ENCODE assay signal across 14 cellular contexts in the genomic region with DNA sequence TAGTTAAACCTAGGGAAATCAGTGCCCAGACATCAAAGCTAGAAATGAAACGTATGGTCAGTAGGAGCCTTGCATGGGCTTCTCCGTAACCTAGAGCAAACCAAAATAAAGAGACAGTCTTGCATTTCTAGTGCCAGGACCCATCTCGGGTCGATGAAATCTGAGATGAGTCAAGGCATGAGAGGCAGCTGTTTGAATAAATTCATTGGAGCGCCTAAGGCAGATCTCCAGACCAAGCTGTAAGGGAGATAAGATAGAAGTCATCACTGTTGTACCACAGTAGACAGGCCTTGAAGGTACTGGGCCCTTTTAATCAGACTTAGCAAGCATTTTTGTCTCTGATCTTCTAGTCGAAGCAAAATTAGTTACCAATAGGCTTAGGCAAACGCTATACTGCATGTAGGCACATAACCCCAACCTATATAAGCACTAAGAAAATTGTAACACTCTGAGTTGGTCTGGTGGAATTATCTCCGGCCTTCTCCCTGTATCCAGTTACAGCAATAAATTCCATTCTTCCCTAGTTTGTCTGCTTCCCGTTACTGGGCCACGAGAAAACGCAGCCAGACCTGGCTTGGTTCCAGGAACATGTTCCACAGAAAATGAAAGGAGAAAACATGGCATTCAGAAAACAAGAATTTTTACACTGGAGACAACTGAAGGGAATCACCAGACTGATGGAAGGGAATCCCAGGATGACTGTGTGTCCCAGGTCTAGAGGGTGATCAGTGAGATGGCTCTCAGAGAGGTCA. TPM values are rescaled to one million over a fixed set of nuclear protein-coding genes. Genes with fewer than 3 reads are reported as not detected.
DNase-seq lines count a peak whose midpoint lies in the region; ATAC-seq, FAIRE-seq and TF ChIP-seq lines count a peak whose summit lies in the region.
"Had no signal": no experiment of that assay in that cellular context is flagged by ENCODE, and none has a peak within 500 bp of the region (broad histone marks: within the 10 kb centered on the region; RNA-seq: fewer than 3 reads in every experiment).

No MANE protein-coding gene starts in this region.

- no peak overlapping the region for H3K4me3 Mint-ChIP-seq in CD14-positive monocyte
- H3K4me3 Mint-ChIP-seq in activated T-cell treated with anti-CD3 and anti-CD28 coated beads, Interleukin-2, amount 50 U/mL, for 24 hours: no peak overlapping the region
- H3K4me3 Mint-ChIP-seq: activated T-cell treated with anti-CD3 and anti-CD28 coated beads, Interleukin-2, amount 50 U/mL, for 4 hours; T-cell had no signal

- intact Hi-C loops in HepG2 (cut with micrococcal nuclease; ENCODE audit: unreplicated experiment): no loop called here
- intact Hi-C loops in CD14-positive monocyte (cut with micrococcal nuclease): no loop called here

- H3K36me3 Mint-ChIP-seq in CD14-positive monocyte: no peaks in the 10 kb centered on the region
- H3K36me3 Mint-ChIP-seq in activated T-cell treated with anti-CD3 and anti-CD28 coated beads, Interleukin-2, amount 50 U/mL, for 24 hours (ENCODE audit: low read depth): no peaks in the 10 kb centered on the region
- H3K36me3 Mint-ChIP-seq: T-cell had no signal

- no peaks in the 10 kb centered on the region for H3K79me2 ChIP-seq in HepG2 (ENCODE audit: insufficient read depth, low read length)

- H3K4me3 ChIP-seq in HEK293 (ENCODE audit: low read depth, low read length): no peak overlapping the region
- H3K4me3 ChIP-seq in brain microvascular endothelial cell (ENCODE audit: low read depth, low read length): no peak overlapping the region
- H3K4me3 ChIP-seq in HepG2 (replicated peaks in 1 of 3; ENCODE audit: insufficient read depth in 1 of 3, low read depth in 2 of 3, low read length in 3 of 3): no peak overlapping the region
- H3K4me3 ChIP-seq in stomach smooth muscle (ENCODE audit: low read length in 2 of 2): peak overlapping the region in 1 of 2 donors; percentile 22

- 0 out of 2 replicates have a peak, but pooled peaks cover 3% of the 10 kb centered on the region for H3K4me1 ChIP-seq in HEK293 (ENCODE audit: control insufficient read depth, insufficient read depth, low read length)
- H3K4me1 ChIP-seq in HepG2 (ENCODE audit: insufficient read depth, low read length): peaks cover 36% of the 10 kb centered on the region
- peaks cover 12% of the 10 kb centered on the region for H3K4me1 ChIP-seq in stomach smooth muscle (ENCODE audit: control insufficient read depth, insufficient read depth, low read length)

- no peaks in the 10 kb centered on the region for H4K20me1 ChIP-seq in HepG2 (ENCODE audit: insufficient read depth, low read length)

- TF ChIP-seq EP300 in HepG2 (IDR thresholded peaks at IDR 0.05; ENCODE audit: low read depth in 2 of 2, low read length in 2 of 2) (no peak), HepG2 (CRISPR knock-in tag; IDR thresholded peaks at IDR 0.05; ENCODE audit: borderline replicate concordance) (no peak)

- CTCF ChIA-PET in HEK293 (lab: Yijun Ruan, JAX) (interaction anchor here (0.7 to 1.0 kb wide), 3 partner anchors 17 to 831 kb away, joined by 3 to 5 read pairs (median 4); no protein-coding TSS in a partner anchor), HepG2 (lab: Yijun Ruan, JAX; ENCODE audit: low intra/inter-chr PET ratio, low total read pairs) (no interaction called here)

- BruUV-seq in HepG2 (replicated peaks; lab: Mats Ljungman, UMichigan): no TSS peak

- H3K36me3 ChIP-seq in HEK293 (ENCODE audit: control insufficient read depth in 2 of 2, insufficient read depth in 1 of 2, low read length in 2 of 2) (no peaks in the 10 kb centered on the region), brain microvascular endothelial cell (replicated peaks) (no peaks in the 10 kb centered on the region), HepG2 (replicated peaks in 1 of 2; ENCODE audit: control insufficient read depth in 1 of 2, insufficient read depth in 2 of 2, low read length in 2 of 2) (no peaks in the 10 kb centered on the region), stomach smooth muscle (ENCODE audit: control insufficient read depth in 2 of 2, insufficient read depth in 2 of 2, low read length in 2 of 2) (no peaks in the 10 kb centered on the region)

- H3K9me3 Mint-ChIP-seq in CD14-positive monocyte: peaks cover 0 to 6% (median 2%) of the 10 kb centered on the region in 7 donors
- H3K9me3 Mint-ChIP-seq in activated T-cell treated with anti-CD3 and anti-CD28 coated beads, Interleukin-2, amount 50 U/mL, for 24 hours: peaks cover 3% of the 10 kb centered on the region

- H3K27ac ChIP-seq in HEK293 (ENCODE audit: extremely low read depth, low read depth, low read length) (peak overlapping the region; percentile 17; the same call in 1 of the 2 replicates), brain microvascular endothelial cell (peak overlapping the region; percentile 75), HepG2 (ENCODE audit: extremely low read length, insufficient read depth, low read length) (no peak overlapping the region), stomach smooth muscle (ENCODE audit: low read length) (peak overlapping the region; percentile 53)

- peak overlapping the region; percentile 49 for H3K4me2 ChIP-seq in HepG2 (ENCODE audit: low read depth, low read length)

- 19% methylated on average over 11 of the region's 11 CpGs for WGBS in HepG2 (ENCODE audit: low lambda C conversion rate)

- TF ChIP-seq RAD21 in HepG2 (CRISPR knock-in tag; IDR thresholded peaks at IDR 0.05): no peak

- TF ChIP-seq POLR2A in HepG2 (IDR thresholded peaks at IDR 0.05; ENCODE audit: insufficient read depth in 1 of 2, low read depth in 2 of 2, low read length in 2 of 2): no peak

- POLR2A ChIA-PET in HEK293 (lab: Yijun Ruan, JAX) (interaction anchor here (1.0 kb wide), 1 partner anchor 20 kb away, joined by 3 read pairs; no protein-coding TSS in a partner anchor), HepG2 (lab: Yijun Ruan, JAX) (interaction anchor here (1.8 kb wide), 1 partner anchor 21 kb away, joined by 7 read pairs; a partner anchor contains a TSS)

- DNase-seq in brain microvascular endothelial cell (peak; percentile 77), HepG2 (ENCODE audit: low spot score) (no peak), CD14-positive monocyte (ENCODE audit: low spot score) (no peak), GM13976 (ENCODE audit: low spot score) (no peak)
- DNase-seq in activated T-cell treated with anti-CD3 and anti-CD28 coated beads, Interleukin-2, amount 50 U/mL, for 24 hours: no peak
- DNase-seq: activated T-cell treated with anti-CD3 and anti-CD28 coated beads, Interleukin-2, amount 50 U/mL, for 4 hours; effector CD4-positive, alpha-beta T cell; GDM1; mammary epithelial cell; NCI-H2107; T-cell had no signal

- no peaks in the 10 kb centered on the region for H3K27me3 ChIP-seq in brain microvascular endothelial cell (replicated peaks)
- no peaks in the 10 kb centered on the region; a peak in 1 of 5 replicates for H3K27me3 ChIP-seq in HepG2 (ENCODE audit: control insufficient read depth in 1 of 2, insufficient read depth in 2 of 2, low read length in 2 of 2)
- H3K27me3 ChIP-seq in stomach smooth muscle (ENCODE audit: control insufficient read depth in 1 of 2, insufficient read depth in 2 of 2, low read length in 2 of 2): no peaks in the 10 kb centered on the region

- ATAC-seq in HepG2 (no peak), HG02759 (IDR thresholded peaks at IDR 0.05; ENCODE audit: unreplicated experiment) (no peak)
- ATAC-seq: activated T-cell treated with anti-CD3 and anti-CD28 coated beads, Interleukin-2, amount 50 U/mL, for 4 hours; T-cell had no signal

- H3K9ac ChIP-seq in HepG2 (ENCODE audit: insufficient read depth, low read depth, low read length) (no peak overlapping the region), stomach smooth muscle (ENCODE audit: low read length in 2 of 2) (peak overlapping the region; percentile 21 to 36)

- no peaks in the 10 kb centered on the region for H3K4me1 Mint-ChIP-seq in CD14-positive monocyte
- peaks cover 4% of the 10 kb centered on the region for H3K4me1 Mint-ChIP-seq in activated T-cell treated with anti-CD3 and anti-CD28 coated beads, Interleukin-2, amount 50 U/mL, for 24 hours (ENCODE audit: low read depth)
- H3K4me1 Mint-ChIP-seq: T-cell had no signal

- H3K27ac Mint-ChIP-seq in CD14-positive monocyte: no peak overlapping the region
- no peak overlapping the region for H3K27ac Mint-ChIP-seq in activated T-cell treated with anti-CD3 and anti-CD28 coated beads, Interleukin-2, amount 50 U/mL, for 24 hours
- H3K27ac Mint-ChIP-seq: T-cell had no signal

- H2AFZ ChIP-seq in HepG2 (ENCODE audit: low read length): no peak overlapping the region

- in situ Hi-C loops in brain microvascular endothelial cell (cut with HindIII; ENCODE audit: low pct_ligation_motif_present, low sequenced_read_pairs): no loop called here
- in situ Hi-C loops in HepG2 (cut with HindIII; ENCODE audit: extremely low pct_ligation_motif_present, low pct_unique_long_range_greater_than_20kb): no loop called here
- in situ Hi-C loops in GM13976 (cut with MboI; ENCODE audit: low sequenced_read_pairs, unreplicated experiment): no loop called here

- H3K9me3 ChIP-seq in HEK293 (ENCODE audit: control insufficient read depth, insufficient read depth, low read depth, low read length) (no peaks in the 10 kb centered on the region), HepG2 (ENCODE audit: low read length) (no peaks in the 10 kb centered on the region), stomach smooth muscle (ENCODE audit: control insufficient read depth in 2 of 2, low read length in 2 of 2) (no peaks in the 10 kb centered on the region)

- FAIRE-seq in HepG2 (lab: Jason Lieb, UNC): no peak

- TF ChIP-seq CTCF in HEK293 (tag by site-specific recombination; IDR thresholded peaks at IDR 0.05) (no peak), brain microvascular endothelial cell (IDR thresholded peaks at IDR 0.05; ENCODE audit: low read depth, low read length, missing control alignments) (no peak), HepG2 (CRISPR knock-in tag; IDR thresholded peaks at IDR 0.05) (no peak), CD14-positive monocyte (IDR thresholded peaks at IDR 0.05) (no peak), GM13976 (IDR thresholded peaks at IDR 0.05; ENCODE audit: borderline replicate concordance, control extremely low read depth, extremely low read depth, insufficient read depth, missing control alignments) (no peak)

- H3K27me3 Mint-ChIP-seq in CD14-positive monocyte (ENCODE audit: low read depth in 3 of 3): peaks cover 0 to 1% (median 1%) of the 10 kb centered on the region in 3 donors
- no peaks in the 10 kb centered on the region for H3K27me3 Mint-ChIP-seq in activated T-cell treated with anti-CD3 and anti-CD28 coated beads, Interleukin-2, amount 50 U/mL, for 24 hours
- H3K27me3 Mint-ChIP-seq: T-cell had no signal

RNA-seq across cellular contexts. Expression of a gene that starts 21.1 kb away (rescaled TPM):
- total RNA-seq in HepG2 (2016; rRNA removed; fragmentation: Illumina TruSeq; extraction: Trizol): 126 and 170 TPM in 2 replicates
- total RNA-seq in HepG2 (2016; cell fraction: cytosol; rRNA removed; fragmentation: Illumina TruSeq; extraction: Trizol; ENCODE audit: low read depth): 73.6 and 81.4 TPM in 2 replicates
- 127 and 163 TPM in 2 replicates for total RNA-seq in HepG2 (2016; cell fraction: insoluble cytoplasmic fraction; rRNA removed; fragmentation: Illumina TruSeq; extraction: Trizol)
- total RNA-seq in HepG2 (2016; cell fraction: membrane; rRNA removed; fragmentation: Illumina TruSeq; extraction: Trizol): 33.8 and 41.6 TPM in 2 replicates
- total RNA-seq in HepG2 (2016; cell fraction: nucleus; rRNA removed; fragmentation: Illumina TruSeq; extraction: Trizol): 77.5 and 82.3 TPM in 2 replicates
- polyA plus RNA-seq in HepG2 (2011; rRNA removed) (71.9 and 105 TPM in 2 replicates), CD14-positive monocyte (10 to 100 TPM; 64.8 to 79.6 TPM)
- 84.4 and 86.8 TPM in 2 replicates for polyA plus RNA-seq in HepG2 (2011; cell fraction: cytosol; rRNA removed)
- polyA plus RNA-seq in HepG2 (2011; cell fraction: nucleus; rRNA removed): 50.7 and 63.9 TPM in 2 replicates
- polyA plus RNA-seq in HepG2 (2012): 64.1 and 73.2 TPM in 2 replicates
- 4.8 and 5.5 TPM in 2 replicates for polyA plus RNA-seq in HepG2 (2016; cell fraction: cytosol; fragmentation: Illumina TruSeq; extraction: Trizol; ENCODE audit: low read depth)
- 147 and 149 TPM in 2 replicates for polyA plus RNA-seq in HepG2 (2016; cell fraction: insoluble cytoplasmic fraction; fragmentation: Illumina TruSeq; extraction: Trizol; ENCODE audit: low read depth)
- polyA plus RNA-seq in HepG2 (2016; cell fraction: membrane; fragmentation: Illumina TruSeq; extraction: Trizol; ENCODE audit: low read depth): 9.3 and 13.3 TPM in 2 replicates
- 67.7 and 74.4 TPM in 2 replicates for polyA plus RNA-seq in HepG2 (2016; cell fraction: nucleus; fragmentation: Illumina TruSeq; extraction: Trizol; ENCODE audit: insufficient read depth, low read depth)
- polyA minus RNA-seq in HepG2 (2011; rRNA and poly(A)+ RNA removed; ENCODE audit: low replicate concordance): 32.2 and 93.6 TPM in 2 replicates
- 53.5 and 55.5 TPM in 2 replicates for polyA minus RNA-seq in HepG2 (2011; cell fraction: cytosol; rRNA and poly(A)+ RNA removed)
- 75.1 and 79.7 TPM in 2 replicates for polyA minus RNA-seq in HepG2 (2011; cell fraction: nucleus; rRNA and poly(A)+ RNA removed)
